1 cellular context compared by ENCODE assay signal in genomic region chr17:63475491-63476412, GRCh38.
TF ChIP-seq lines count a peak whose summit lies in the region.

No MANE protein-coding gene starts in this region.

TF ChIP-seq in endothelial cell of umbilical vein, 7 proteins besides CTCF, POLR2A, EP300 and RAD21 (continued from another document):
- no peak for TF ChIP-seq EZH2 (IDR thresholded peaks at IDR 0.05; ENCODE audit: borderline replicate concordance, low read depth, low read length, severe bottlenecking)
- no peak for TF ChIP-seq FOS (IDR thresholded peaks at IDR 0.05; ENCODE audit: borderline replicate concordance, insufficient read depth, low read length)
- no peak for TF ChIP-seq MYC (IDR thresholded peaks at IDR 0.05; ENCODE audit: low read depth, low read length)
- no peak for TF ChIP-seq GATA2 (IDR thresholded peaks at IDR 0.05; ENCODE audit: insufficient read depth, insufficient read length, low read depth, low read length)
- no peak for TF ChIP-seq MAX (IDR thresholded peaks at IDR 0.05; ENCODE audit: insufficient read depth, insufficient read length)
- no peak for TF ChIP-seq POLR2AphosphoS5 (IDR thresholded peaks at IDR 0.05; ENCODE audit: insufficient read depth, low read depth, low read length)
